ENCODE assay signal across 8 cellular contexts in the genomic region with DNA sequence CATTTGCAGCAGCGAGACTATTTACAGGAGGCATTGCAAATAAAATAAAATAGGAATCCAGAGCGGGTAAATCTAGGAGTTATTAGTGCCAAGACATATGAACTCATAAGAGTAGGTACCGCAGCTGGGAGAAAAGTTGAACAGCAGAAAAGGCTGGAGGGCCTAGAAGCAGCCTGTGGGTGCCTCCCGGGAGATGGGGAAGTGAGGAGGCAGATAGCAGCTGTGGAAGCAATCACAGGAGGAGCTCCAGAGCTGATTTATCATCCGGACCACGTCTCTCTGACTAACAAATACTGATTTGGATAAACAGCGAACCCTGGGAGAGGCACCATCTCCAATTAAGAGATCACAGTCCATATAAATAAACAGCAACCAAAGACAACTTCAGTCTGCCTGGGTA.
"Had no signal": no experiment of that assay in that cellular context is flagged by ENCODE, and none has a peak within 500 bp of the region (broad histone marks: within the 10 kb centered on the region; RNA-seq: fewer than 3 reads in every experiment).

No MANE protein-coding gene starts in this region.

- H3K4me2 ChIP-seq: KMS-11 had no signal

- H3K27ac ChIP-seq: HL-60, KMS-11 had no signal

- H3K4me3 Mint-ChIP-seq: IgD-negative memory B cell had no signal

- H3K4me3 ChIP-seq: K562 had no signal

- H3K27ac Mint-ChIP-seq: IgD-negative memory B cell had no signal

- DNase-seq: IMR-90, KBM-7, KG1 had no signal

- ATAC-seq: HepG2, K562 had no signal

- H3K36me3 Mint-ChIP-seq: IgD-negative memory B cell had no signal

- H3K4me1 Mint-ChIP-seq: IgD-negative memory B cell had no signal
